Comparison of ENCODE assay signal across 10 cellular contexts in the genomic region with DNA sequence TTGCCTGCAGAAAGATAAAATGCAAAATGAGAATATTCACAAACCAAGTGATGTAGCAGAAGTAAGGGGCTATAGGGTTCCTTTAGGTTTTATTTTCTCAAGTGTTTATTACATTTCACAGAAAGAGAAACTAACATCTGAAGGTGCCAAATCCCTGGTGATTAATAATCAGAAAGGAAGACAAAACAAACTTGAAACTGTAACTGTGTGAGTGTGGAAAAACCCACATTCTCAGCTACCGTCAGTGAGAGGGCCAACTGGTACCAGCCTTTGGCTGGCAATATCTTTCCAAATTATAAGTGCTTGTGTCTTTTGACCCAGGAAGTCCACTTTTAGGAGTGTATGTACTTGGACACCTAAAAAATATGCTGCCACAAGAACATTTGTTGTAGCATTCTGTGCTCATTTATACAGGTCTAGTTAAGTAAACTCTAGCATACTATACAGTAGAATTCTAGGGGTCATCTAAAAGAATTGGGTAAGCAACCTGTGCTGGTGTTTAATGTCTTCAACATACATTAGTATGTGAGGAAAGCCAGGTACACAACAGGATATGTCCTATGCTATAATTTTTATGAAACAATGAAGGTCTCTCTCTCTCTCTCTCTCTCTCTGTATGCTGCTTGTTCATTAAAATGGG. TPM values are rescaled to one million over a fixed set of nuclear protein-coding genes. Genes with fewer than 3 reads are reported as not detected.
DNase-seq lines count a peak whose midpoint lies in the region; ATAC-seq and TF ChIP-seq lines count a peak whose summit lies in the region.
"Had no signal": no experiment of that assay in that cellular context is flagged by ENCODE, and none has a peak within 500 bp of the region (broad histone marks: within the 10 kb centered on the region; RNA-seq: fewer than 3 reads in every experiment).

No MANE protein-coding gene starts in this region.

- peak; percentile 30 for DNase-seq in activated T-helper 2 cell treated with anti-CD3 and anti-CD28 coated beads, Interferon-gamma antibody, Interleukin-2, Interleukin-4, amounts not matched to agents 10 μg/mL and 5 μg/mL and 100 μg/mL, durations not matched to agents 14 hours and 24 hours and 36 hours (ENCODE audit: low spot score)
- DNase-seq in NCI-H1048 (lab: John Stamatoyannopoulos, UW): no peak
- no peak for DNase-seq in putamen (ENCODE audit: low spot score)
- no peak for DNase-seq in activated CD4-positive, alpha-beta T cell treated with anti-CD3 and anti-CD28 coated beads, Interleukin-2, amount 50 U/mL, for 1 hour
- DNase-seq in GM10266 (ENCODE audit: extremely low spot score): no peak
- DNase-seq: head of caudate nucleus, NCI-H524 treated with DMSO at 0.1 percent for 48 hours had no signal

- peak overlapping the region; percentile 81 for H3K27ac Mint-ChIP-seq in activated T-helper 2 cell treated with anti-CD3 and anti-CD28 coated beads, Interferon-gamma antibody, Interleukin-2, Interleukin-4, amounts not matched to agents 10 μg/mL and 5 μg/mL and 100 μg/mL, durations not matched to agents 14 hours and 24 hours and 36 hours

- H3K9me3 Mint-ChIP-seq in activated T-helper 2 cell treated with anti-CD3 and anti-CD28 coated beads, Interferon-gamma antibody, Interleukin-2, Interleukin-4, amounts not matched to agents 10 μg/mL and 5 μg/mL and 100 μg/mL, durations not matched to agents 14 hours and 24 hours and 36 hours: no peaks in the 10 kb centered on the region

- H3K4me1 Mint-ChIP-seq in activated T-helper 2 cell treated with anti-CD3 and anti-CD28 coated beads, Interferon-gamma antibody, Interleukin-2, Interleukin-4, amounts not matched to agents 10 μg/mL and 5 μg/mL and 100 μg/mL, durations not matched to agents 14 hours and 24 hours and 36 hours (ENCODE audit: low read depth): peaks cover 72% of the 10 kb centered on the region

- no peaks in the 10 kb centered on the region for H3K27me3 Mint-ChIP-seq in activated T-helper 2 cell treated with anti-CD3 and anti-CD28 coated beads, Interferon-gamma antibody, Interleukin-2, Interleukin-4, amounts not matched to agents 10 μg/mL and 5 μg/mL and 100 μg/mL, durations not matched to agents 14 hours and 24 hours and 36 hours (ENCODE audit: low read depth)

- intact Hi-C loops in activated T-helper 2 cell treated with anti-CD3 and anti-CD28 coated beads, Interferon-gamma antibody, Interleukin-2, Interleukin-4, amounts not matched to agents 10 μg/mL and 5 μg/mL and 100 μg/mL, durations not matched to agents 14 hours and 24 hours and 36 hours (cut with micrococcal nuclease): loop anchor here (1.0 kb wide), 2 partner anchors 8 to 15 kb away; no protein-coding TSS in a partner anchor

- peaks cover 11% of the 10 kb centered on the region for H3K36me3 Mint-ChIP-seq in activated T-helper 2 cell treated with anti-CD3 and anti-CD28 coated beads, Interferon-gamma antibody, Interleukin-2, Interleukin-4, amounts not matched to agents 10 μg/mL and 5 μg/mL and 100 μg/mL, durations not matched to agents 14 hours and 24 hours and 36 hours (ENCODE audit: low read depth)

- TF ChIP-seq CTCF in GM10266 (IDR thresholded peaks at IDR 0.05; ENCODE audit: control insufficient read depth, insufficient read depth, low read depth, missing control alignments): no peak

- ATAC-seq in GM18502 (IDR thresholded peaks at IDR 0.05; ENCODE audit: poor library complexity, unreplicated experiment) (peak; percentile 90), GM19463 (IDR thresholded peaks at IDR 0.05; ENCODE audit: unreplicated experiment) (peak; percentile 88), HG03095 (IDR thresholded peaks at IDR 0.05; ENCODE audit: unreplicated experiment) (peak; percentile 54)

- H3K4me3 Mint-ChIP-seq in activated T-helper 2 cell treated with anti-CD3 and anti-CD28 coated beads, Interferon-gamma antibody, Interleukin-2, Interleukin-4, amounts not matched to agents 10 μg/mL and 5 μg/mL and 100 μg/mL, durations not matched to agents 14 hours and 24 hours and 36 hours (ENCODE audit: low read depth): peak overlapping the region; percentile 63

RNA-seq across cellular contexts. Expression of a gene that starts 6.6 kb away (rescaled TPM):
- total RNA-seq in activated T-helper 2 cell treated with anti-CD3 and anti-CD28 coated beads, Interferon-gamma antibody, Interleukin-2, Interleukin-4, amounts not matched to agents 10 μg/mL and 5 μg/mL and 100 μg/mL, durations not matched to agents 14 hours and 24 hours and 36 hours: 75.3 and 87.1 TPM in 2 replicates
